ENCODE assay signal across 21 cellular contexts in the genomic region with DNA sequence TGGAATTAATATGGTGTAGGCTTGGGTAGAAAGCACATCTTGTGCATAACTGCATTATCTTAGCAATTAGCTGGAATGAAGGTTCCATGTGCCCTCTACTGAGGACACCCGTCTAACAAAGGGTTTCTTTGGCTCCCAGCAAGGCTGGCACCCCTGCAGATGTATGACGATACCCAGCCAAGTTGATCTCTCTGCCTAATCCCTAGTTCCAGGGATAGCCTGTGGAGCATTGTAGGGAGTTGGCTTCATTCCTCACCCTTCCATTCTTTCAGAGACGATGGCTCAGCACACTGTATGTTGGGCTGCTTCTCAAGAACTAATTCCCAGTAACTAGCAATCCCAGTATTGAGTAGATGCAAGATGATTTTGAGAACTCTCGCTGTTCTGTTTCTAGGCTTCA.
DNase-seq lines count a peak whose midpoint lies in the region; ATAC-seq and TF ChIP-seq lines count a peak whose summit lies in the region.
"Had no signal": no experiment of that assay in that cellular context is flagged by ENCODE, and none has a peak within 500 bp of the region (broad histone marks: within the 10 kb centered on the region; RNA-seq: fewer than 3 reads in every experiment).

No MANE protein-coding gene starts in this region.

- peaks cover 6% of the 10 kb centered on the region; the same call in 1 of the 2 replicates for H3K9me3 ChIP-seq in AG04450 (ENCODE audit: control insufficient read depth, insufficient read depth, low read length)
- no peaks in the 10 kb centered on the region for H3K9me3 ChIP-seq in IMR-90 (ENCODE audit: control insufficient read depth, insufficient read depth, low read length)
- peaks cover 4% of the 10 kb centered on the region for H3K9me3 ChIP-seq in endodermal cell (ENCODE audit: control insufficient read depth, low read length)
- H3K9me3 ChIP-seq in osteoblast (ENCODE audit: low read depth, low read length) = no peaks in the 10 kb centered on the region
- no peaks in the 10 kb centered on the region for H3K9me3 ChIP-seq in naive thymus-derived CD4-positive, alpha-beta T cell (ENCODE audit: control insufficient read depth in 2 of 3, low read length in 3 of 3)
- H3K9me3 ChIP-seq: heart right ventricle had no signal

- no peak overlapping the region for H3K4me3 ChIP-seq in AG04450 (ENCODE audit: low read depth, low read length)
- no peak overlapping the region for H3K4me3 ChIP-seq in IMR-90 (ENCODE audit: insufficient read depth, low read depth, low read length)
- no peak overlapping the region for H3K4me3 ChIP-seq in endodermal cell (ENCODE audit: low read length)
- H3K4me3 ChIP-seq in osteoblast (ENCODE audit: insufficient read depth, low read length) = no peak overlapping the region
- no peak overlapping the region for H3K4me3 ChIP-seq in naive thymus-derived CD4-positive, alpha-beta T cell (ENCODE audit: low read length)
- H3K4me3 ChIP-seq: heart right ventricle, lung had no signal

- POLR2A ChIA-PET in AG04450 (lab: Yijun Ruan, JAX) = no interaction called here
- POLR2A ChIA-PET in IMR-90 (lab: Charles Lee; ENCODE audit: unreplicated experiment) = no interaction called here
- POLR2A ChIA-PET in naive thymus-derived CD4-positive, alpha-beta T cell (lab: Charles Lee) = no interaction called here

- peak overlapping the region; percentile 3; the same call in 1 of the 2 replicates for H3K4ac ChIP-seq in IMR-90 (ENCODE audit: low read depth, low read length)

- H3K36me3 Mint-ChIP-seq in endodermal cell (ENCODE audit: low read depth) = no peaks in the 10 kb centered on the region
- H3K36me3 Mint-ChIP-seq in activated naive CD4-positive, alpha-beta T cell treated with anti-CD3 and anti-CD28 coated beads, Interleukin-2, amount 10 ng/mL, durations not matched to agents 7 days and 5 days = no peaks in the 10 kb centered on the region
- peaks cover 0 to 71% (median 35%) of the 10 kb centered on the region in 5 donors for H3K36me3 Mint-ChIP-seq in naive thymus-derived CD4-positive, alpha-beta T cell

- 0 out of 2 replicates have a peak, but pooled peaks cover 3% of the 10 kb centered on the region for H4K20me1 ChIP-seq in IMR-90 (ENCODE audit: insufficient read depth, low read length)
- peaks cover 9% of the 10 kb centered on the region for H4K20me1 ChIP-seq in osteoblast (ENCODE audit: insufficient read depth, low read length)

- no peak overlapping the region; the same call in 1 of the 2 replicates for H3K18ac ChIP-seq in IMR-90 (ENCODE audit: low read depth, low read length)

- H2BK120ac ChIP-seq in IMR-90 (ENCODE audit: low read depth, low read length) = peak overlapping the region; percentile 21; the same call in 1 of the 2 replicates

- dilution Hi-C loops in IMR-90 (cut with HindIII; ENCODE audit: low sequenced_read_pairs, unreplicated experiment) = no loop called here

- no peaks in the 10 kb centered on the region for H3K36me3 ChIP-seq in IMR-90 (ENCODE audit: control insufficient read depth, insufficient read depth, low read length)
- no peaks in the 10 kb centered on the region for H3K36me3 ChIP-seq in endodermal cell (ENCODE audit: control insufficient read depth, insufficient read depth, low read length)
- no peaks in the 10 kb centered on the region for H3K36me3 ChIP-seq in osteoblast (ENCODE audit: insufficient read depth, low read length)
- H3K36me3 ChIP-seq in naive thymus-derived CD4-positive, alpha-beta T cell (ENCODE audit: control insufficient read depth in 2 of 3, insufficient read depth in 3 of 3, low read length in 3 of 3) = peaks cover 0 to 19% (median 0%) of the 10 kb centered on the region in 3 experiments

- 0 out of 4 replicates have a peak, but pooled peaks cover 0 to 4% of the 10 kb centered on the region in 2 experiments for H3K79me1 ChIP-seq in IMR-90 (ENCODE audit: low read depth in 1 of 2, low read length in 2 of 2)

- no peak overlapping the region for H3K9ac ChIP-seq in IMR-90 (ENCODE audit: low read depth, low read length)
- no peak overlapping the region for H3K9ac ChIP-seq in endodermal cell (ENCODE audit: extremely low read depth, low read length, poor library complexity, severe bottlenecking)

- 100% methylated on average over 1 of the region's 4 CpGs; no CpG with 5 or more reads in 1 of the 2 experiments for WGBS in IMR-90 (ENCODE audit: extremely low coverage in 2 of 2, insufficient read length in 1 of 2), 2 experiments
- WGBS in endodermal cell (ENCODE audit: insufficient coverage in 1 of 2, insufficient read length in 1 of 2), 2 experiments = 66 to 78% methylated on average over 4 of the region's 4 CpGs

- H2AK5ac ChIP-seq in IMR-90 (ENCODE audit: low read depth, low read length) = 0 out of 2 replicates have a peak overlapping the region, but pooled peaks have one; percentile 26

- no peak for ATAC-seq in IMR-90 (ENCODE audit: low read depth)
- no peak for ATAC-seq in naive thymus-derived CD4-positive, alpha-beta T cell

- H4K91ac ChIP-seq in IMR-90 (ENCODE audit: insufficient read depth, low read depth, low read length) = no peak overlapping the region

- intact Hi-C loops in IMR-90 (cut with micrococcal nuclease) = no loop called here
- intact Hi-C loops in naive thymus-derived CD4-positive, alpha-beta T cell (cut with micrococcal nuclease) = no loop called here

- H2BK15ac ChIP-seq in IMR-90 (ENCODE audit: low read depth, low read length) = no peak overlapping the region

- no peak for TF ChIP-seq CTCF in AG04450 (IDR thresholded peaks at IDR 0.05; ENCODE audit: low read depth, low read length)
- no peak for TF ChIP-seq CTCF in IMR-90 (conservative IDR thresholded peaks at IDR 0.05; ENCODE audit: low read depth, low read length)
- no peak for TF ChIP-seq CTCF in endodermal cell (conservative IDR thresholded peaks at IDR 0.05)
- no peak for TF ChIP-seq CTCF in osteoblast (IDR thresholded peaks at IDR 0.05; ENCODE audit: extremely low read depth, low read depth, low read length)
- TF ChIP-seq CTCF in GM13977 (IDR thresholded peaks at IDR 0.05; ENCODE audit: extremely low read depth, insufficient read depth, missing control alignments) = no peak

- in situ Hi-C loops in IMR-90 (cut with MboI; ENCODE audit: low sequenced_read_pairs) = no loop called here
- in situ Hi-C loops in GM13977 (cut with MboI; ENCODE audit: low pct_unique_long_range_greater_than_20kb, low sequenced_read_pairs, unreplicated experiment) = no loop called here

- peak overlapping the region; percentile 31 for H3K27ac ChIP-seq in AG04450 (ENCODE audit: low read depth, low read length)
- no peak overlapping the region for H3K27ac ChIP-seq in IMR-90 (ENCODE audit: insufficient read depth, low read length)
- no peak overlapping the region for H3K27ac ChIP-seq in endodermal cell (ENCODE audit: low read depth, low read length)
- H3K27ac ChIP-seq in osteoblast (ENCODE audit: low read depth, low read length) = peak overlapping the region; percentile 66
- H3K27ac ChIP-seq in naive thymus-derived CD4-positive, alpha-beta T cell (ENCODE audit: low read depth, low read length) = no peak overlapping the region
- H3K27ac ChIP-seq: HL-60, VCaP had no signal

- no peak overlapping the region for H4K8ac ChIP-seq in IMR-90 (ENCODE audit: low read depth in 2 of 2, low read length in 2 of 2)

- no TSS peak for BruUV-seq in IMR-90 (replicated peaks; lab: Mats Ljungman, UMichigan)

- H3K9me3 Mint-ChIP-seq in endodermal cell = no peaks in the 10 kb centered on the region
- no peaks in the 10 kb centered on the region for H3K9me3 Mint-ChIP-seq in activated naive CD4-positive, alpha-beta T cell treated with anti-CD3 and anti-CD28 coated beads, Interleukin-2, amount 10 ng/mL, durations not matched to agents 7 days and 5 days
- H3K9me3 Mint-ChIP-seq in naive thymus-derived CD4-positive, alpha-beta T cell = no peaks in the 10 kb centered on the region
- H3K9me3 Mint-ChIP-seq: T-helper 2 cell treated with Interferon-gamma antibody and Interleukin-4, amounts not matched to agents 5 μg/mL and 100 μg/mL, for 36 hours had no signal

- H3K4me2 ChIP-seq in IMR-90 (ENCODE audit: low read depth, low read length) = no peak overlapping the region
- no peak overlapping the region for H3K4me2 ChIP-seq in osteoblast (ENCODE audit: insufficient read depth, low read length)

- peak overlapping the region; percentile 71; the same call in 1 of the 2 replicates for H2BK20ac ChIP-seq in IMR-90 (ENCODE audit: low read depth, low read length)

- no peaks in the 10 kb centered on the region for H3K27me3 Mint-ChIP-seq in endodermal cell (ENCODE audit: insufficient read depth)
- H3K27me3 Mint-ChIP-seq in activated naive CD4-positive, alpha-beta T cell treated with anti-CD3 and anti-CD28 coated beads, Interleukin-2, amount 10 ng/mL, durations not matched to agents 7 days and 5 days = no peaks in the 10 kb centered on the region
- H3K27me3 Mint-ChIP-seq in naive thymus-derived CD4-positive, alpha-beta T cell = no peaks in the 10 kb centered on the region

- no peak overlapping the region for H2AK9ac ChIP-seq in IMR-90 (replicated peaks; ENCODE audit: low read depth, low read length, poor library complexity)

- H3K79me2 ChIP-seq in osteoblast (ENCODE audit: insufficient read depth, low read length) = no peaks in the 10 kb centered on the region

- no peak overlapping the region for H3K14ac ChIP-seq in IMR-90 (replicated peaks; ENCODE audit: low read depth, low read length)

- H3K4me1 ChIP-seq in IMR-90 (ENCODE audit: control insufficient read depth, insufficient read depth, low read length) = peaks cover 20% of the 10 kb centered on the region
- H3K4me1 ChIP-seq in endodermal cell (ENCODE audit: control insufficient read depth, insufficient read depth, low read length) = peaks cover 4% of the 10 kb centered on the region
- peaks cover 28% of the 10 kb centered on the region for H3K4me1 ChIP-seq in osteoblast (ENCODE audit: insufficient read depth, low read length)
- H3K4me1 ChIP-seq in naive thymus-derived CD4-positive, alpha-beta T cell (ENCODE audit: control insufficient read depth in 2 of 2, insufficient read depth in 2 of 2, low read length in 2 of 2) = no peaks in the 10 kb centered on the region

- H2AFZ ChIP-seq in IMR-90 (replicated peaks; ENCODE audit: low read length, poor library complexity) = no peak overlapping the region
- H2AFZ ChIP-seq in osteoblast (ENCODE audit: low read length) = no peak overlapping the region

- peak overlapping the region; percentile 69 for H3K27ac Mint-ChIP-seq in endodermal cell
- H3K27ac Mint-ChIP-seq in activated naive CD4-positive, alpha-beta T cell treated with anti-CD3 and anti-CD28 coated beads, Interleukin-2, amount 10 ng/mL, durations not matched to agents 7 days and 5 days = no peak overlapping the region
- H3K27ac Mint-ChIP-seq in naive thymus-derived CD4-positive, alpha-beta T cell = no peak overlapping the region
- H3K27ac Mint-ChIP-seq: T-helper 2 cell treated with Interferon-gamma antibody and Interleukin-4, amounts not matched to agents 5 μg/mL and 100 μg/mL, for 36 hours had no signal

- TF ChIP-seq RAD21 in IMR-90 (IDR thresholded peaks at IDR 0.05; ENCODE audit: low read length) = no peak

- CTCF ChIA-PET in AG04450 (lab: Charles Lee) (interaction anchor here (0.6 kb wide), 1 partner anchor 91 kb away, joined by 3 read pairs; no protein-coding TSS in a partner anchor), IMR-90 (lab: Yijun Ruan, JAX) (no interaction called here)
- CTCF ChIA-PET in activated naive CD4-positive, alpha-beta T cell treated with anti-CD3 and anti-CD28 coated beads, Interleukin-2, amount 10 ng/mL, durations not matched to agents 7 days and 5 days (lab: Charles Lee) = interaction anchor here (0.7 kb wide), 1 partner anchor 27 kb away, joined by 3 read pairs; no protein-coding TSS in a partner anchor
- CTCF ChIA-PET in naive thymus-derived CD4-positive, alpha-beta T cell (lab: Charles Lee) = interaction anchor here (2.1 kb wide), 1 partner anchor 63 kb away, joined by 6 read pairs; no protein-coding TSS in a partner anchor

- DNase-seq in AG04450 (ENCODE audit: low read depth, low spot score) = no peak
- no peak for DNase-seq in IMR-90
- DNase-seq in endodermal cell = peak; percentile 72
- no peak for DNase-seq in osteoblast (ENCODE audit: insufficient read length, low spot score, missing footprints)
- DNase-seq in GM13977 (ENCODE audit: low spot score) = no peak
- DNase-seq in activated CD4-positive, alpha-beta T cell treated with anti-CD3 and anti-CD28 coated beads, Interleukin-2, amount 50 U/mL, for 4 hours = no peak
- no peak for DNase-seq in activated naive CD4-positive, alpha-beta T cell treated with anti-CD3 and anti-CD28 coated beads, Interleukin-2, amount 10 ng/mL, durations not matched to agents 7 days and 5 days
- no peak for DNase-seq in naive thymus-derived CD4-positive, alpha-beta T cell
- DNase-seq: activated CD4-positive, alpha-beta T cell treated with anti-CD3 and anti-CD28 coated beads for 48 hours; activated gamma-delta T cell; activated T-cell treated with anti-CD3 and anti-CD28 coated beads, Interleukin-2, amount 50 U/mL, for 1 hour; COR-L47; heart right ventricle; Karpas-422; OCI-M1; stimulated activated CD4-positive, alpha-beta T cell treated with anti-CD3 and anti-CD28 coated beads, Interleukin-2, amount 100 ng/mL, for 48 hours; trophoblast cell had no signal

- TF ChIP-seq POLR2A in IMR-90 (IDR thresholded peaks at IDR 0.05; ENCODE audit: low read depth, low read length) = no peak

- no peak overlapping the region for H2BK5ac ChIP-seq in IMR-90 (ENCODE audit: low read depth, low read length, poor library complexity, severe bottlenecking)

- H3K56ac ChIP-seq in IMR-90 (ENCODE audit: extremely low read depth, insufficient read depth, low read length) = no peak overlapping the region

- peaks cover 14% of the 10 kb centered on the region; the same call in 1 of the 2 replicates for H3K9me1 ChIP-seq in IMR-90 (ENCODE audit: insufficient read depth, low read length)

- H3K4me1 Mint-ChIP-seq in endodermal cell = peaks cover 23% of the 10 kb centered on the region
- H3K4me1 Mint-ChIP-seq in activated naive CD4-positive, alpha-beta T cell treated with anti-CD3 and anti-CD28 coated beads, Interleukin-2, amount 10 ng/mL, durations not matched to agents 7 days and 5 days = no peaks in the 10 kb centered on the region
- peaks cover 0 to 11% (median 0%) of the 10 kb centered on the region in 7 donors for H3K4me1 Mint-ChIP-seq in naive thymus-derived CD4-positive, alpha-beta T cell

- H3K23ac ChIP-seq in IMR-90 (ENCODE audit: low read depth, low read length) = no peak overlapping the region

- H3K27me3 ChIP-seq in AG04450 (ENCODE audit: control insufficient read depth, insufficient read depth, low read length) = no peaks in the 10 kb centered on the region
- H3K27me3 ChIP-seq in IMR-90 (ENCODE audit: control insufficient read depth, insufficient read depth, low read length) = no peaks in the 10 kb centered on the region
- H3K27me3 ChIP-seq in endodermal cell (ENCODE audit: control insufficient read depth, insufficient read depth, low read length, poor library complexity, severe bottlenecking) = no peaks in the 10 kb centered on the region
- H3K27me3 ChIP-seq in osteoblast (ENCODE audit: insufficient read depth, low read length) = no peaks in the 10 kb centered on the region
- H3K27me3 ChIP-seq in naive thymus-derived CD4-positive, alpha-beta T cell (ENCODE audit: control insufficient read depth in 2 of 2, insufficient read depth in 2 of 2, low read length in 2 of 2) = no peaks in the 10 kb centered on the region
- H3K27me3 ChIP-seq: heart right ventricle had no signal

- no peak overlapping the region for H4K5ac ChIP-seq in IMR-90 (ENCODE audit: low read depth, low read length)

- no peak overlapping the region for H3K4me3 Mint-ChIP-seq in endodermal cell
- no peak overlapping the region for H3K4me3 Mint-ChIP-seq in activated naive CD4-positive, alpha-beta T cell treated with anti-CD3 and anti-CD28 coated beads, Interleukin-2, amount 10 ng/mL, durations not matched to agents 7 days and 5 days
- H3K4me3 Mint-ChIP-seq in naive thymus-derived CD4-positive, alpha-beta T cell = no peak overlapping the region
- H3K4me3 Mint-ChIP-seq: T-helper 2 cell treated with Interferon-gamma antibody and Interleukin-4, amounts not matched to agents 5 μg/mL and 100 μg/mL, for 36 hours had no signal

Comparison
In these comparisons a context has a peak if more than half of its experiments do, and no peak if none do; other contexts are left out.
1. H3K27ac ChIP-seq: peak in AG04450 (single experiment) and osteoblast (single experiment); none in IMR-90 (single experiment), endodermal cell (single experiment) and naive thymus-derived CD4-positive, alpha-beta T cell (single experiment).